ENCODE assay signal across 8 cellular contexts in the genomic region with DNA sequence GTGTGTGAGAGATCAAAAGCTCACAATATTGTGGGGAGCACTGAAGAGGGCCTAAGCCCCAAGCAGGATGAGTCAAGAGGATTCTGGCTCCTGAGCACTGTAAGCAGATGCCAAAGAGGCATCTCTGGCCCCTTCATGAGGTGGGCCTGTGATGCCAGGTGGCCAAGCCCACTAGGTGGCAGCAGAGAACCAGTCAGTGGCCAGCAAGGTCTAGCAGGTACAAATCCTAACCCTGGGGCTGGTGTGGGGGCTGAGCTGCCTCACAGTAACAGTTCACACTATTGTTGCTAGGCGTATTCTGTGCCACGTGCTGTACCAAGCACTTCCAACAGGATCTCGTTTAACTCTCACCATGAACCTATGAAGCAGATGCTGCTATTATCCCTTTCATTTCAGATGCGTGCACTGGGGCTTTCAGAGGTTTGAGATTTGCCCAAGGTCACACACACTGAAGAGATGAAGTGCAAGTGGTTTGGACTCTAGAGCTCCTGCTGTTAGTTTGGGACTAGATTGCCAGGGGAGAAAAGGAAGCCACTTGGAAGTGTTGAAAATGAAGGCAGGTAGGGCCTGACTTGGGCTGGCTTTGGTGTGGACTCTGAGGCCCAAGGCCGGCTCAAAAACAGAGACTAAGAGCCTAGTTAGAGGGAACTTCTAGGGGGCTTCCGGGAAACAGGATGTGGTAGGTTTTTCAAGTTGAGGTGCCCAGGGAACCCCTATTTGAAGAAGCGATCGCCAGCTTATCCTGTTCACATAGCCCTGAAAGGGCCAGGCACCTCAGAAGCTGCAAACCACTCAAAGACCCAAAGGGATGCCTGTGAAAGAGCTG. TPM values are rescaled to one million over a fixed set of nuclear protein-coding genes. Genes with fewer than 3 reads are reported as not detected.
DNase-seq lines count a peak whose midpoint lies in the region; ATAC-seq and TF ChIP-seq lines count a peak whose summit lies in the region.

No MANE protein-coding gene starts in this region.

- H3K4me3 ChIP-seq in BJ (ENCODE audit: low read depth, low read length) (no peak overlapping the region), choroid plexus epithelial cell (ENCODE audit: low read depth, low read length) (no peak overlapping the region), lower lobe of right lung (no peak overlapping the region)

- no peak overlapping the region for H3K27ac ChIP-seq in lower lobe of right lung

- intact Hi-C loops in lower lobe of right lung (cut with DNase I): loop anchor here (10.0 kb wide), 1 partner anchor 168 kb away; no protein-coding TSS in a partner anchor

- no peaks in the 10 kb centered on the region for H3K9me3 ChIP-seq in lower lobe of right lung

- H3K27me3 ChIP-seq in BJ (ENCODE audit: control insufficient read depth, insufficient read depth, low read length) (no peaks in the 10 kb centered on the region), lower lobe of right lung (ENCODE audit: low read depth) (no peaks in the 10 kb centered on the region)

- DNase-seq in BJ (ENCODE audit: low read depth) (no peak), NCI-H345 (lab: John Stamatoyannopoulos, UW) (peak; percentile 74), choroid plexus epithelial cell (ENCODE audit: low read depth) (peak; percentile 80), lower lobe of right lung (peak; percentile 77)
- peak; percentile 91 for DNase-seq in activated CD4-positive, alpha-beta T cell treated with anti-CD3 and anti-CD28 coated beads for 48 hours
- DNase-seq in stimulated activated CD8-positive, alpha-beta memory T cell treated with anti-CD3 and anti-CD28 coated beads, Interleukin-12 subunit alpha, Interleukin-12 subunit beta, amount 100 ng/mL, for 4 hours (ENCODE audit: low read depth): peak; percentile 53

- no peaks in the 10 kb centered on the region for H3K4me1 ChIP-seq in lower lobe of right lung

- CTCF ChIA-PET in BJ (lab: Yijun Ruan, JAX): interaction anchor here (0.6 to 4.5 kb wide), 35 partner anchors 8 to 420 kb away, joined by 3 to 51 read pairs (median 3); no protein-coding TSS in a partner anchor

- TF ChIP-seq CTCF in BJ (IDR thresholded peaks at IDR 0.05; ENCODE audit: insufficient read depth, low read depth, low read length): peak; percentile 97
- TF ChIP-seq CTCF in choroid plexus epithelial cell (conservative IDR thresholded peaks at IDR 0.05; ENCODE audit: low read depth, low read length): peak; percentile 97
- TF ChIP-seq CTCF in lower lobe of right lung (IDR thresholded peaks at IDR 0.05): peak; percentile 94

- ATAC-seq in GM18909 (IDR thresholded peaks at IDR 0.05; ENCODE audit: poor library complexity, unreplicated experiment) (peak; percentile 95), HG03139 (IDR thresholded peaks at IDR 0.05; ENCODE audit: unreplicated experiment) (peak; percentile 81), lower lobe of right lung (peak; percentile 87 to 89)

- POLR2A ChIA-PET in BJ (lab: Charles Lee): no interaction called here

- H3K36me3 ChIP-seq in BJ (ENCODE audit: control insufficient read depth, insufficient read depth, low read length) (no peaks in the 10 kb centered on the region), lower lobe of right lung (no peaks in the 10 kb centered on the region)

RNA-seq across cellular contexts. Expression of a gene that starts 4.4 kb away (rescaled TPM):
- not detected in 2 replicates for polyA plus RNA-seq in BJ (2011; rRNA removed)
- not detected in 2 replicates for polyA minus RNA-seq in BJ (2011; rRNA and poly(A)+ RNA removed)
- not detected for total RNA-seq in lower lobe of right lung

RNA-seq across cellular contexts. Expression of a gene that starts 53.4 kb away (rescaled TPM):
- 2.3 and 4.8 TPM in 2 replicates for polyA plus RNA-seq in BJ (2011; rRNA removed)
- polyA minus RNA-seq in BJ (2011; rRNA and poly(A)+ RNA removed): 3.5 and 3.8 TPM in 2 replicates
- 26.2 TPM for total RNA-seq in lower lobe of right lung
